In genomic region chr2:112547333-112547732, GRCh38 we compare ENCODE assay signal across 13 cellular contexts. TPM values are rescaled to one million over a fixed set of nuclear protein-coding genes. Genes with fewer than 3 reads are reported as not detected.
DNase-seq lines count a peak whose midpoint lies in the region; ATAC-seq, FAIRE-seq and TF ChIP-seq lines count a peak whose summit lies in the region.
"Had no signal": no experiment of that assay in that cellular context is flagged by ENCODE, and none has a peak within 500 bp of the region (broad histone marks: within the 10 kb centered on the region; RNA-seq: fewer than 3 reads in every experiment).

No MANE protein-coding gene starts in this region.

- TF ChIP-seq POLR2A in body of pancreas (IDR thresholded peaks at IDR 0.05) (no peak), HepG2 (IDR thresholded peaks at IDR 0.05; ENCODE audit: insufficient read depth in 1 of 2, low read depth in 2 of 2, low read length in 2 of 2) (no peak)

- H3K36me3 ChIP-seq in body of pancreas (replicated peaks in 1 of 2; ENCODE audit: insufficient read depth in 1 of 2, low read depth in 2 of 2) (peaks cover 0 to 26% of the 10 kb centered on the region in 2 donors), HepG2 (replicated peaks in 1 of 2; ENCODE audit: control insufficient read depth in 1 of 2, insufficient read depth in 2 of 2, low read length in 2 of 2) (peaks cover 17 to 65% of the 10 kb centered on the region in 2 experiments)

- TF ChIP-seq EP300 in HepG2 (IDR thresholded peaks at IDR 0.05; ENCODE audit: low read depth in 2 of 2, low read length in 2 of 2): no peak
- no peak for TF ChIP-seq EP300 in HepG2 (CRISPR knock-in tag; IDR thresholded peaks at IDR 0.05; ENCODE audit: borderline replicate concordance)

- H2AFZ ChIP-seq in HepG2 (ENCODE audit: low read length): no peak overlapping the region
- H2AFZ ChIP-seq: GM23338 had no signal

- intact Hi-C loops in body of pancreas (cut with DNase I) (no loop called here), HepG2 (cut with micrococcal nuclease; ENCODE audit: unreplicated experiment) (no loop called here)

- H3K27me3 ChIP-seq in HL-60 (ENCODE audit: insufficient read depth, poor library complexity, severe bottlenecking) (no peaks in the 10 kb centered on the region), body of pancreas (no peaks in the 10 kb centered on the region), HepG2 (ENCODE audit: control insufficient read depth in 1 of 2, insufficient read depth in 2 of 2, low read length in 2 of 2) (no peaks in the 10 kb centered on the region; a peak in 1 of 5 replicates)

- ATAC-seq in body of pancreas (peak; percentile 33), HepG2 (no peak), GM19463 (IDR thresholded peaks at IDR 0.05; ENCODE audit: unreplicated experiment) (no peak), HG03460 (IDR thresholded peaks at IDR 0.05; ENCODE audit: unreplicated experiment) (no peak), HG02571 (IDR thresholded peaks at IDR 0.05; ENCODE audit: unreplicated experiment) (no peak)
- ATAC-seq: GM23338; naive thymus-derived CD4-positive, alpha-beta T cell; Panc1 had no signal

- POLR2A ChIA-PET in HepG2 (lab: Yijun Ruan, JAX): interaction anchor here (0.6 kb wide), 1 partner anchor 44 kb away, joined by 3 read pairs; no protein-coding TSS in a partner anchor

- DNase-seq in AG09319 (ENCODE audit: extremely low read depth, low read depth) (peak; percentile 31), HL-60 (ENCODE audit: low read depth in 1 of 2, low spot score in 1 of 2) (peak; percentile 44 to 46), body of pancreas (peak in 2 of 4 donors; percentile 27 to 44), HepG2 (ENCODE audit: low spot score) (peak; percentile 41), GM20000 (ENCODE audit: low spot score) (no peak)
- DNase-seq: activated CD8-positive, alpha-beta memory T cell treated with anti-CD3 and anti-CD28 coated beads, Interleukin-2, amount 50 U/mL, for 4 hours; naive thymus-derived CD4-positive, alpha-beta T cell had no signal

- H3K9me3 ChIP-seq in body of pancreas (no peaks in the 10 kb centered on the region), HepG2 (ENCODE audit: low read length) (no peaks in the 10 kb centered on the region)

- H3K27ac ChIP-seq in HL-60 (replicated peaks): no peak overlapping the region; the same call in 1 of the 2 replicates
- H3K27ac ChIP-seq in body of pancreas: peak overlapping the region in 3 of 4 donors; percentile 27 to 62 (median 36)
- H3K27ac ChIP-seq in HepG2 (ENCODE audit: extremely low read length, insufficient read depth, low read length): no peak overlapping the region

- in situ Hi-C loops in HepG2 (cut with HindIII; ENCODE audit: extremely low pct_ligation_motif_present, low pct_unique_long_range_greater_than_20kb): no loop called here

- no peak for TF ChIP-seq RAD21 in HepG2 (CRISPR knock-in tag; IDR thresholded peaks at IDR 0.05)

- WGBS in body of pancreas, 2 donors: 52 to 58% methylated on average over 4 of the region's 4 CpGs
- WGBS in HepG2 (ENCODE audit: low lambda C conversion rate): 90% methylated on average over 4 of the region's 4 CpGs

- no peaks in the 10 kb centered on the region for H4K20me1 ChIP-seq in HepG2 (ENCODE audit: insufficient read depth, low read length)

- H3K79me2 ChIP-seq in HepG2 (ENCODE audit: insufficient read depth, low read length): peaks cover 50% of the 10 kb centered on the region

- CTCF ChIA-PET in HepG2 (lab: Yijun Ruan, JAX; ENCODE audit: low intra/inter-chr PET ratio, low total read pairs): no interaction called here

- FAIRE-seq in HepG2 (lab: Jason Lieb, UNC): no peak
- FAIRE-seq: TTC549 had no signal

- H3K9ac ChIP-seq in HepG2 (ENCODE audit: insufficient read depth, low read depth, low read length): no peak overlapping the region

- TF ChIP-seq CTCF in AG09319 (IDR thresholded peaks at IDR 0.05; ENCODE audit: low read depth, low read length): no peak
- no peak for TF ChIP-seq CTCF in HL-60 (IDR thresholded peaks at IDR 0.05; ENCODE audit: insufficient read depth, low read length)
- TF ChIP-seq CTCF in body of pancreas (IDR thresholded peaks at IDR 0.05): no peak
- no peak for TF ChIP-seq CTCF in HepG2 (CRISPR knock-in tag; IDR thresholded peaks at IDR 0.05)
- no peak for TF ChIP-seq CTCF in GM20000 (IDR thresholded peaks at IDR 0.05; ENCODE audit: extremely low read depth, missing control alignments)

- BruUV-seq in HepG2 (replicated peaks; lab: Mats Ljungman, UMichigan): no TSS peak

- H3K4me2 ChIP-seq in HepG2 (ENCODE audit: low read depth, low read length): no peak overlapping the region
- H3K4me2 ChIP-seq: GM23338 had no signal

- no peak overlapping the region for H3K4me3 ChIP-seq in HL-60 (replicated peaks; ENCODE audit: insufficient read depth, low read length)
- H3K4me3 ChIP-seq in body of pancreas: no peak overlapping the region
- H3K4me3 ChIP-seq in HepG2 (replicated peaks in 1 of 3; ENCODE audit: insufficient read depth in 1 of 3, low read depth in 2 of 3, low read length in 3 of 3): no peak overlapping the region
- H3K4me3 ChIP-seq: GM23338 had no signal

- H3K4me1 ChIP-seq in body of pancreas: peaks cover 25% of the 10 kb centered on the region
- H3K4me1 ChIP-seq in HepG2 (ENCODE audit: insufficient read depth, low read length): peaks cover 25% of the 10 kb centered on the region

TF ChIP-seq in HepG2, 621 proteins besides CTCF, POLR2A, EP300 and RAD21:
- TF ChIP-seq CEBPG (CRISPR knock-in tag; IDR thresholded peaks at IDR 0.05): peak; percentile 41; the same call in 1 of the 2 replicates
- TF ChIP-seq CEBPB (IDR thresholded peaks at IDR 0.05; ENCODE audit: borderline replicate concordance, low read depth, low read length): peak; percentile 65
- no peak for TF ChIP-seq ZNF329 (CRISPR knock-in tag; IDR thresholded peaks at IDR 0.05; ENCODE audit: low read depth)
- TF ChIP-seq MIXL1 (CRISPR knock-in tag; IDR thresholded peaks at IDR 0.05): no peak

RNA-seq across cellular contexts. Expression of gene POLR1B, which starts 5.1 kb away (rescaled TPM):
- 10 to 100 TPM; 10.6 to 31.6 TPM for total RNA-seq in body of pancreas
- total RNA-seq in HepG2 (2016; rRNA removed; fragmentation: Illumina TruSeq; extraction: Trizol): 46.0 and 70.8 TPM in 2 replicates
- 9.3 and 11.0 TPM in 2 replicates for total RNA-seq in HepG2 (2016; cell fraction: cytosol; rRNA removed; fragmentation: Illumina TruSeq; extraction: Trizol; ENCODE audit: low read depth)
- 47.1 and 70.7 TPM in 2 replicates for total RNA-seq in HepG2 (2016; cell fraction: insoluble cytoplasmic fraction; rRNA removed; fragmentation: Illumina TruSeq; extraction: Trizol)
- 14.7 and 18.4 TPM in 2 replicates for total RNA-seq in HepG2 (2016; cell fraction: membrane; rRNA removed; fragmentation: Illumina TruSeq; extraction: Trizol)
- 35.3 and 39.0 TPM in 2 replicates for total RNA-seq in HepG2 (2016; cell fraction: nucleus; rRNA removed; fragmentation: Illumina TruSeq; extraction: Trizol)
- 17.5 and 18.3 TPM in 2 replicates for polyA plus RNA-seq in HepG2 (2011; rRNA removed)
- polyA plus RNA-seq in HepG2 (2011; cell fraction: cytosol; rRNA removed): 12.4 and 17.4 TPM in 2 replicates
- 13.5 and 17.5 TPM in 2 replicates for polyA plus RNA-seq in HepG2 (2011; cell fraction: nucleus; rRNA removed)
- polyA plus RNA-seq in HepG2 (2012): 25.1 and 28.2 TPM in 2 replicates
- polyA plus RNA-seq in HepG2 (2016; cell fraction: cytosol; fragmentation: Illumina TruSeq; extraction: Trizol; ENCODE audit: low read depth): 1.7 and 1.8 TPM in 2 replicates
- polyA plus RNA-seq in HepG2 (2016; cell fraction: insoluble cytoplasmic fraction; fragmentation: Illumina TruSeq; extraction: Trizol; ENCODE audit: low read depth): 48.7 and 51.1 TPM in 2 replicates
- polyA plus RNA-seq in HepG2 (2016; cell fraction: membrane; fragmentation: Illumina TruSeq; extraction: Trizol; ENCODE audit: low read depth): 4.7 and 5.1 TPM in 2 replicates
- polyA plus RNA-seq in HepG2 (2016; cell fraction: nucleus; fragmentation: Illumina TruSeq; extraction: Trizol; ENCODE audit: insufficient read depth, low read depth): 35.3 and 39.0 TPM in 2 replicates
- polyA minus RNA-seq in HepG2 (2011; rRNA and poly(A)+ RNA removed; ENCODE audit: low replicate concordance): 113 and 135 TPM in 2 replicates
- polyA minus RNA-seq in HepG2 (2011; cell fraction: cytosol; rRNA and poly(A)+ RNA removed): 42.2 and 61.3 TPM in 2 replicates
- 46.6 and 64.0 TPM in 2 replicates for polyA minus RNA-seq in HepG2 (2011; cell fraction: nucleus; rRNA and poly(A)+ RNA removed)

RNA-seq across cellular contexts. Expression of gene CHCHD5, which starts 37.1 kb away (rescaled TPM):
- total RNA-seq in body of pancreas: 10 to 100 TPM; 16.8 to 23.6 TPM
- 22.8 and 23.9 TPM in 2 replicates for total RNA-seq in HepG2 (2016; rRNA removed; fragmentation: Illumina TruSeq; extraction: Trizol)
- total RNA-seq in HepG2 (2016; cell fraction: cytosol; rRNA removed; fragmentation: Illumina TruSeq; extraction: Trizol; ENCODE audit: low read depth): 27.4 and 35.9 TPM in 2 replicates
- 21.3 and 24.7 TPM in 2 replicates for total RNA-seq in HepG2 (2016; cell fraction: insoluble cytoplasmic fraction; rRNA removed; fragmentation: Illumina TruSeq; extraction: Trizol)
- 27.3 and 31.8 TPM in 2 replicates for total RNA-seq in HepG2 (2016; cell fraction: membrane; rRNA removed; fragmentation: Illumina TruSeq; extraction: Trizol)
- 13.0 and 14.1 TPM in 2 replicates for total RNA-seq in HepG2 (2016; cell fraction: nucleus; rRNA removed; fragmentation: Illumina TruSeq; extraction: Trizol)
- polyA plus RNA-seq in HepG2 (2011; rRNA removed): 19.0 and 22.7 TPM in 2 replicates
- polyA plus RNA-seq in HepG2 (2011; cell fraction: cytosol; rRNA removed): 20.8 and 43.9 TPM in 2 replicates
- polyA plus RNA-seq in HepG2 (2011; cell fraction: nucleus; rRNA removed): 36.4 and 41.5 TPM in 2 replicates
- polyA plus RNA-seq in HepG2 (2012): 27.5 and 32.7 TPM in 2 replicates
- polyA plus RNA-seq in HepG2 (2016; cell fraction: cytosol; fragmentation: Illumina TruSeq; extraction: Trizol; ENCODE audit: low read depth): 44.4 and 53.5 TPM in 2 replicates
- polyA plus RNA-seq in HepG2 (2016; cell fraction: insoluble cytoplasmic fraction; fragmentation: Illumina TruSeq; extraction: Trizol; ENCODE audit: low read depth): 36.8 and 37.7 TPM in 2 replicates
- polyA plus RNA-seq in HepG2 (2016; cell fraction: membrane; fragmentation: Illumina TruSeq; extraction: Trizol; ENCODE audit: low read depth): 42.6 and 49.8 TPM in 2 replicates
- 30.3 TPM in 2 replicates for polyA plus RNA-seq in HepG2 (2016; cell fraction: nucleus; fragmentation: Illumina TruSeq; extraction: Trizol; ENCODE audit: insufficient read depth, low read depth)
- polyA minus RNA-seq in HepG2 (2011; rRNA and poly(A)+ RNA removed; ENCODE audit: low replicate concordance): 8.7 and 43.9 TPM in 2 replicates
- 12.2 and 12.4 TPM in 2 replicates for polyA minus RNA-seq in HepG2 (2011; cell fraction: cytosol; rRNA and poly(A)+ RNA removed)
- polyA minus RNA-seq in HepG2 (2011; cell fraction: nucleus; rRNA and poly(A)+ RNA removed): 10.4 and 12.4 TPM in 2 replicates

Comparison
In these comparisons a context has a peak if more than half of its experiments do, and no peak if none do; other contexts are left out.
1. H3K27ac ChIP-seq: peak in body of pancreas (3 of 4); none in HL-60 (single experiment) and HepG2 (single experiment).